13 cellular contexts compared by ENCODE assay signal in the genomic region with DNA sequence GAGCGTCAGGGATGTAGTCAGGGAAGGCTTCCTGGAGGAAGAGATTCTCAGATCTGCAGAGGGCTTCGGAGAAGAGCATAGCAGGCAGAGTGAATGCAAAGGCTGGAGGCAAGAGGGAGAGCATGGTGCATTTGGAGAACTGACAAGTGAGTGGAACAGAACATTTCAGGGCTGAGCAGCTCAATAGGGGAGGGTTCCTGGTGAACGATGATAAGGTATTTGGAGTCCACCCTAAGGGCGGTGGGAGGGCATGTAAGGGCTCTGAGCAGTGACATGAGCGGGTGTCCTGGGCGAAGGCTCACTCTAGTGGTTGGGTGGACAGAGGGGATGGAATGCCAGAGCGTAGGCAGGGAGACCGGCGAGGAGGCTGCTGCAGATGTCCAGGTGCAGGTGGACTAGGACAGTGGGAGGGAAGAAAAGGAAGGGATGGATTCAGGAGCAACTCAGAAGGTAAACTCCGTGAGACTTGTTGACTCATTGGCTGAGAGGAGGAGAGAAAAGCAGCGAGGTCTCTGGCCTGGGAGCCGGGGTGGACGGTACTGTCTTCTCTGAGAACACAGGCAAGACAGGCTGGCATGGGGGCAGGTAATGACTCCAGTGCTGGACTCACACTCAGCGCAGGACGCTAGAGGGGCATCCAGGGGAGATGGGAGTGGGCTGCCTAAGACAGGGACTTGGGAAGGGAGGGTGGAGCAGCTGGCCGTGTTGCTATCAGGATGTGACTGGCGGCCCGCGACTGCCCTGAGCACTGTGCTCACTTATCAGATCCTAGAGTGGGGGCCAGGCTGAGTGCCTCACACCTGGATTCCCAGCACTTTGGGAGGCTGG. TPM values are rescaled to one million over a fixed set of nuclear protein-coding genes. Genes with fewer than 3 reads are reported as not detected.
DNase-seq lines count a peak whose midpoint lies in the region; ATAC-seq and TF ChIP-seq lines count a peak whose summit lies in the region.
"Had no signal": no experiment of that assay in that cellular context is flagged by ENCODE, and none has a peak within 500 bp of the region (broad histone marks: within the 10 kb centered on the region; RNA-seq: fewer than 3 reads in every experiment).

No MANE protein-coding gene starts in this region.

- no peaks in the 10 kb centered on the region for H3K9me3 Mint-ChIP-seq in activated T-helper 1 cell treated with anti-CD3 and anti-CD28 coated beads, Interleukin-12 subunit alpha, Interleukin-12 subunit beta, Interleukin-2, Interleukin-4 antibody, amounts not matched to agents 30 ng/mL and 10 ng/mL and 1 ng/mL, durations not matched to agents 14 hours and 24 hours and 36 hours
- H3K9me3 Mint-ChIP-seq in nephron: no peaks in the 10 kb centered on the region

- peaks cover 12% of the 10 kb centered on the region for H3K27me3 Mint-ChIP-seq in activated T-helper 1 cell treated with anti-CD3 and anti-CD28 coated beads, Interleukin-12 subunit alpha, Interleukin-12 subunit beta, Interleukin-2, Interleukin-4 antibody, amounts not matched to agents 30 ng/mL and 10 ng/mL and 1 ng/mL, durations not matched to agents 14 hours and 24 hours and 36 hours (ENCODE audit: insufficient read depth)
- peaks cover 12% of the 10 kb centered on the region for H3K27me3 Mint-ChIP-seq in nephron (ENCODE audit: low read depth)

- H3K4me1 Mint-ChIP-seq in activated T-helper 1 cell treated with anti-CD3 and anti-CD28 coated beads, Interleukin-12 subunit alpha, Interleukin-12 subunit beta, Interleukin-2, Interleukin-4 antibody, amounts not matched to agents 30 ng/mL and 10 ng/mL and 1 ng/mL, durations not matched to agents 14 hours and 24 hours and 36 hours (ENCODE audit: low read depth): peaks cover 46% of the 10 kb centered on the region
- H3K4me1 Mint-ChIP-seq in nephron: peaks cover 34% of the 10 kb centered on the region

- no peaks in the 10 kb centered on the region for H3K9me3 ChIP-seq in KOPT-K1 (ENCODE audit: insufficient read depth, low read length, poor library complexity, severe bottlenecking)
- H3K9me3 ChIP-seq: HAP-1 had no signal

- DNase-seq in NCI-H1417 (lab: John Stamatoyannopoulos, UW) (peak in 2 of 3 experiments; percentile 16 to 42), NCI-H1417 treated with DMSO at 0.1 percent for 48 hours (lab: John Stamatoyannopoulos, UW) (no peak), NK-92 (lab: John Stamatoyannopoulos, UW; ENCODE audit: unreplicated experiment) (no peak)
- DNase-seq in activated T-helper 1 cell treated with anti-CD3 and anti-CD28 coated beads, Interleukin-12 subunit alpha, Interleukin-12 subunit beta, Interleukin-2, Interleukin-4 antibody, amounts not matched to agents 30 ng/mL and 10 ng/mL and 1 ng/mL, durations not matched to agents 14 hours and 24 hours and 36 hours (ENCODE audit: low spot score): no peak
- DNase-seq in effector CD8-positive, alpha-beta T cell (lab: John Stamatoyannopoulos, UW): no peak
- DNase-seq: activated effector memory CD4-positive, alpha-beta T cell treated with anti-CD3 and anti-CD28 coated beads, Interleukin-2, amount 50 U/mL, for 16 hours; dorsolateral prefrontal cortex; GDM1; retina had no signal

- H3K36me3 Mint-ChIP-seq in activated T-helper 1 cell treated with anti-CD3 and anti-CD28 coated beads, Interleukin-12 subunit alpha, Interleukin-12 subunit beta, Interleukin-2, Interleukin-4 antibody, amounts not matched to agents 30 ng/mL and 10 ng/mL and 1 ng/mL, durations not matched to agents 14 hours and 24 hours and 36 hours (ENCODE audit: low read depth): peaks cover 11% of the 10 kb centered on the region
- H3K36me3 Mint-ChIP-seq in nephron (ENCODE audit: low read depth): no peaks in the 10 kb centered on the region

- H3K27ac Mint-ChIP-seq in activated T-helper 1 cell treated with anti-CD3 and anti-CD28 coated beads, Interleukin-12 subunit alpha, Interleukin-12 subunit beta, Interleukin-2, Interleukin-4 antibody, amounts not matched to agents 30 ng/mL and 10 ng/mL and 1 ng/mL, durations not matched to agents 14 hours and 24 hours and 36 hours: peak overlapping the region; percentile 79
- H3K27ac Mint-ChIP-seq in nephron: peak overlapping the region; percentile 28 to 74 (median 29)

- peaks cover 13% of the 10 kb centered on the region for H3K36me3 ChIP-seq in KOPT-K1 (ENCODE audit: insufficient read depth, low read length)

- H3K4me3 Mint-ChIP-seq in activated T-helper 1 cell treated with anti-CD3 and anti-CD28 coated beads, Interleukin-12 subunit alpha, Interleukin-12 subunit beta, Interleukin-2, Interleukin-4 antibody, amounts not matched to agents 30 ng/mL and 10 ng/mL and 1 ng/mL, durations not matched to agents 14 hours and 24 hours and 36 hours: peak overlapping the region; percentile 66
- peak overlapping the region; percentile 56 to 83 (median 79) for H3K4me3 Mint-ChIP-seq in nephron

- no peak for ATAC-seq in GM21737 (IDR thresholded peaks at IDR 0.05; ENCODE audit: unreplicated experiment)

- H3K27ac ChIP-seq in KOPT-K1 (ENCODE audit: low read depth, low read length, poor library complexity, severe bottlenecking): peak overlapping the region; percentile 7

- intact Hi-C loops in activated T-helper 1 cell treated with anti-CD3 and anti-CD28 coated beads, Interleukin-12 subunit alpha, Interleukin-12 subunit beta, Interleukin-2, Interleukin-4 antibody, amounts not matched to agents 30 ng/mL and 10 ng/mL and 1 ng/mL, durations not matched to agents 14 hours and 24 hours and 36 hours (cut with micrococcal nuclease): loop anchor here (2.0 to 5.0 kb wide), 3 partner anchors 109 to 297 kb away; no protein-coding TSS in a partner anchor

- no peak for TF ChIP-seq CTCF in nephron (IDR thresholded peaks at IDR 0.05; ENCODE audit: unreplicated experiment in 3 of 3)

RNA-seq across cellular contexts. Expression of a gene that starts 1.4 kb away (rescaled TPM):
- total RNA-seq in activated T-helper 1 cell treated with anti-CD3 and anti-CD28 coated beads, Interleukin-12 subunit alpha, Interleukin-12 subunit beta, Interleukin-2, Interleukin-4 antibody, amounts not matched to agents 30 ng/mL and 10 ng/mL and 1 ng/mL, durations not matched to agents 14 hours and 24 hours and 36 hours: 72.7 and 74.2 TPM in 2 replicates

RNA-seq across cellular contexts. Expression of a gene that starts 47.6 kb away (rescaled TPM):
- total RNA-seq in activated T-helper 1 cell treated with anti-CD3 and anti-CD28 coated beads, Interleukin-12 subunit alpha, Interleukin-12 subunit beta, Interleukin-2, Interleukin-4 antibody, amounts not matched to agents 30 ng/mL and 10 ng/mL and 1 ng/mL, durations not matched to agents 14 hours and 24 hours and 36 hours: 23.9 and 24.7 TPM in 2 replicates

Comparison
In these comparisons a context has a peak if more than half of its experiments do, and no peak if none do; other contexts are left out.
1. DNase-seq: peak in NCI-H1417 (2 of 3); none in NCI-H1417 treated with DMSO at 0.1 percent for 48 hours (single experiment), activated T-helper 1 cell treated with anti-CD3 and anti-CD28 coated beads, Interleukin-12 subunit alpha, Interleukin-12 subunit beta, Interleukin-2, Interleukin-4 antibody, amounts not matched to agents 30 ng/mL and 10 ng/mL and 1 ng/mL, durations not matched to agents 14 hours and 24 hours and 36 hours (single experiment), NK-92 (single experiment) and effector CD8-positive, alpha-beta T cell (single experiment).